In genomic region chr12:22925593-22925992, GRCh38 we compare ENCODE assay signal across 32 cellular contexts.
"Had no signal": no experiment of that assay in that cellular context is flagged by ENCODE, and none has a peak within 500 bp of the region (broad histone marks: within the 10 kb centered on the region; RNA-seq: fewer than 3 reads in every experiment).

No MANE protein-coding gene starts in this region.

- H3K4me1 ChIP-seq: adrenal gland, breast epithelium had no signal

- ATAC-seq: activated CD8-positive, alpha-beta T cell treated with anti-CD3 and anti-CD28 coated beads for 36 hours; activated naive CD4-positive, alpha-beta T cell treated with anti-CD3 and anti-CD28 coated beads, Interleukin-2, amount 50 U/mL, for 72 hours; activated T-cell treated with anti-CD3 and anti-CD28 coated beads, Interleukin-2, amount 50 U/mL, for 4 hours; activated T-cell treated with anti-CD3 and anti-CD28 coated beads, Interleukin-2, amount 50 U/mL, for 72 hours; activated T-helper 17 cell treated with anti-CD3 and anti-CD28 coated beads, Interleukin-2, amount 50 U/mL, for 72 hours; body of pancreas had no signal

- H3K36me3 ChIP-seq: adrenal gland, brain microvascular endothelial cell, breast epithelium had no signal

- H3K4me3 ChIP-seq: adrenal gland, body of pancreas, breast epithelium had no signal

- H3K9me3 ChIP-seq: adrenal gland, body of pancreas, breast epithelium had no signal

- H3K27ac ChIP-seq: adrenal gland, body of pancreas, brain microvascular endothelial cell, breast epithelium, VCaP had no signal

- H3K27me3 ChIP-seq: adrenal gland, body of pancreas, brain microvascular endothelial cell, breast epithelium had no signal

- DNase-seq: activated B cell treated with CpG ODN at 0.5 μM for 24 hours; activated CD4-positive, alpha-beta memory T cell treated with anti-CD3 and anti-CD28 coated beads for 36 hours; activated CD4-positive, alpha-beta T cell treated with anti-CD3 and anti-CD28 coated beads for 4 hours; activated CD4-positive, alpha-beta T cell treated with anti-CD3 and anti-CD28 coated beads, Interleukin-2, amount 10 ng/mL, durations not matched to agents 24 days and 14 days; activated CD4-positive, alpha-beta T cell treated with anti-CD3 and anti-CD28 coated beads, Interleukin-2, amount 50 U/mL, for 1 hour; activated CD4-positive, alpha-beta T cell treated with anti-CD3 and anti-CD28 coated beads, Interleukin-2, amount 50 U/mL, for 4 hours; activated CD4-positive, CD25-positive, alpha-beta regulatory T cell treated with anti-CD3 and anti-CD28 coated beads, Interleukin-2, amount 50 U/mL, for 72 hours; activated CD8-positive, alpha-beta memory T cell treated with anti-CD3 and anti-CD28 coated beads, Interleukin-2, amount 50 U/mL, for 4 hours; activated CD8-positive, alpha-beta T cell treated with anti-CD3 and anti-CD28 coated beads for 36 hours; activated effector memory CD4-positive, alpha-beta T cell treated with anti-CD3 and anti-CD28 coated beads, Interleukin-2, amount 50 U/mL, for 16 hours; activated gamma-delta T cell treated with Interleukin-2 at 50 U/mL for 16 hours; activated naive CD4-positive, alpha-beta T cell; activated naive CD4-positive, alpha-beta T cell treated with anti-CD3 and anti-CD28 coated beads for 36 hours; activated naive CD4-positive, alpha-beta T cell treated with anti-CD3 and anti-CD28 coated beads, Interleukin-2, amount 50 U/mL, for 16 hours; activated naive CD8-positive, alpha-beta T cell treated with anti-CD3 and anti-CD28 coated beads for 36 hours; activated T-cell treated with anti-CD3 and anti-CD28 coated beads for 4 hours; activated T-cell treated with anti-CD3 and anti-CD28 coated beads, Interleukin-2, amount 50 U/mL, for 1 hour; activated T-cell treated with anti-CD3 and anti-CD28 coated beads, Interleukin-2, amount 50 U/mL, for 4 hours; activated T-cell treated with anti-CD3 and anti-CD28 coated beads, Interleukin-2, amount 50 U/mL, for 72 hours; adrenal gland; amniotic stem cell; aorta; body of pancreas; brain microvascular endothelial cell; central memory CD4-positive, alpha-beta T cell; T-helper 1 cell; T-helper 2 cell; T-helper 9 cell had no signal
